1 cellular context compared by ENCODE assay signal in the genomic region with DNA sequence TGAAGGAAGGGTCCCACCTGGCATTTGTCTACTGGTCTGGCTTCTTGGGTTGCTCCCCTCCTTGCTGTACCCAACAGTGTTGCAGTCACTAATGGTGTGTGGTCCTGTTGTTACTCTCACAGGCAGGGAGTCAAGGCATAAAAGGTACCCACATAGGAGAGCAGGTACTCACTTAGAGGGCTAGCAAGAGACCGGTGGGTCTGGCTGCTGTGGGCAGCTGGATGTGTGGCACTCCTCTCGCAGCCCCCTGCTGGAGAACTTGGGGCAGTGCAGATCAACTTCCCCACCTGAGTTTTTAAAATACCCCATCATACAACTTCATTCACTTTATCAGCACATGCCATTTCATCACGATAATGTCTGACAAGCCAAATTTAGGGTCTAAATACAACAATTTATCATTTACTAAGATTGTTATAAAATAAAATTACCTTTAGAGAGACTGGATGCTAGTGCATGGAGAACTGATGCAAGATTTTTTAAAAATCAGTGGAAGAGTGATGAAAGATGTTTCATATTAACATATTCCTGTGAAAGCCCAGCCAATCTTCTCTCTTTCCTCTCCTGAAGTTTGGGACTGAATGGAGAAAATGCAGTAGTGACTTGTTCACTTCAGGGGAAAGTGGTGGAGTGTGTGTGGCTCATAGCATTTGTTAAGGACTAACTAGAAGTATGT.
TF ChIP-seq lines count a peak whose summit lies in the region.

No MANE protein-coding gene starts in this region.

TF ChIP-seq in SK-N-SH treated with all-trans-retinoic acid at 6 μM for 48 hours, 23 proteins besides CTCF, POLR2A, EP300 and RAD21 (continued from another document):
- TF ChIP-seq, protein P1, sequence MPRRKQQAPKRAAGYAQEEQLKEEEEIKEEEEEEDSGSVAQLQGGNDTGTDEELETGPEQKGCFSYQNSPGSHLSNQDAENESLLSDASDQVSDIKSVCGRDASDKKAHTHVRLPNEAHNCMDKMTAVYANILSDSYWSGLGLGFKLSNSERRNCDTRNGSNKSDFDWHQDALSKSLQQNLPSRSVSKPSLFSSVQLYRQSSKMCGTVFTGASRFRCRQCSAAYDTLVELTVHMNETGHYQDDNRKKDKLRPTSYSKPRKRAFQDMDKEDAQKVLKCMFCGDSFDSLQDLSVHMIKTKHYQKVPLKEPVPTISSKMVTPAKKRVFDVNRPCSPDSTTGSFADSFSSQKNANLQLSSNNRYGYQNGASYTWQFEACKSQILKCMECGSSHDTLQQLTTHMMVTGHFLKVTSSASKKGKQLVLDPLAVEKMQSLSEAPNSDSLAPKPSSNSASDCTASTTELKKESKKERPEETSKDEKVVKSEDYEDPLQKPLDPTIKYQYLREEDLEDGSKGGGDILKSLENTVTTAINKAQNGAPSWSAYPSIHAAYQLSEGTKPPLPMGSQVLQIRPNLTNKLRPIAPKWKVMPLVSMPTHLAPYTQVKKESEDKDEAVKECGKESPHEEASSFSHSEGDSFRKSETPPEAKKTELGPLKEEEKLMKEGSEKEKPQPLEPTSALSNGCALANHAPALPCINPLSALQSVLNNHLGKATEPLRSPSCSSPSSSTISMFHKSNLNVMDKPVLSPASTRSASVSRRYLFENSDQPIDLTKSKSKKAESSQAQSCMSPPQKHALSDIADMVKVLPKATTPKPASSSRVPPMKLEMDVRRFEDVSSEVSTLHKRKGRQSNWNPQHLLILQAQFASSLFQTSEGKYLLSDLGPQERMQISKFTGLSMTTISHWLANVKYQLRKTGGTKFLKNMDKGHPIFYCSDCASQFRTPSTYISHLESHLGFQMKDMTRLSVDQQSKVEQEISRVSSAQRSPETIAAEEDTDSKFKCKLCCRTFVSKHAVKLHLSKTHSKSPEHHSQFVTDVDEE (CRISPR knock-in tag; IDR thresholded peaks at IDR 0.05), result no peak
- no peak for TF ChIP-seq PPARA (CRISPR knock-in tag; IDR thresholded peaks at IDR 0.05; ENCODE audit: borderline replicate concordance)
- no peak for TF ChIP-seq ZFP30 (CRISPR knock-in tag; IDR thresholded peaks at IDR 0.05)
- TF ChIP-seq, protein P2, sequence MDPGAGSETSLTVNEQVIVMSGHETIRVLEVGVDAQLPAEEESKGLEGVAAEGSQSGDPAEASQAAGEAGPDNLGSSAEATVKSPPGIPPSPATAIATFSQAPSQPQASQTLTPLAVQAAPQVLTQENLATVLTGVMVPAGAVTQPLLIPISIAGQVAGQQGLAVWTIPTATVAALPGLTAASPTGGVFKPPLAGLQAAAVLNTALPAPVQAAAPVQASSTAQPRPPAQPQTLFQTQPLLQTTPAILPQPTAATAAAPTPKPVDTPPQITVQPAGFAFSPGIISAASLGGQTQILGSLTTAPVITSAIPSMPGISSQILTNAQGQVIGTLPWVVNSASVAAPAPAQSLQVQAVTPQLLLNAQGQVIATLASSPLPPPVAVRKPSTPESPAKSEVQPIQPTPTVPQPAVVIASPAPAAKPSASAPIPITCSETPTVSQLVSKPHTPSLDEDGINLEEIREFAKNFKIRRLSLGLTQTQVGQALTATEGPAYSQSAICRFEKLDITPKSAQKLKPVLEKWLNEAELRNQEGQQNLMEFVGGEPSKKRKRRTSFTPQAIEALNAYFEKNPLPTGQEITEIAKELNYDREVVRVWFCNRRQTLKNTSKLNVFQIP (CRISPR knock-in tag; IDR thresholded peaks at IDR 0.05; ENCODE audit: borderline replicate concordance, low read depth), result no peak
- TF ChIP-seq ZC3H10 (CRISPR knock-in tag; IDR thresholded peaks at IDR 0.05), result no peak
- no peak for TF ChIP-seq ISL1 (CRISPR knock-in tag; IDR thresholded peaks at IDR 0.05)
- TF ChIP-seq ZNF8 (CRISPR knock-in tag; IDR thresholded peaks at IDR 0.05), result no peak
- no peak for TF ChIP-seq ZNF565 (CRISPR knock-in tag; conservative IDR thresholded peaks at IDR 0.05; ENCODE audit: low read depth)
- TF ChIP-seq RARB (CRISPR knock-in tag; IDR thresholded peaks at IDR 0.05), result no peak
TF ChIP-seq in SK-N-SH treated with all-trans-retinoic acid at 6 μM for 48 hours: peak in this region for 0.
